Comparison of ENCODE assay signal across 16 cellular contexts in the genomic region with DNA sequence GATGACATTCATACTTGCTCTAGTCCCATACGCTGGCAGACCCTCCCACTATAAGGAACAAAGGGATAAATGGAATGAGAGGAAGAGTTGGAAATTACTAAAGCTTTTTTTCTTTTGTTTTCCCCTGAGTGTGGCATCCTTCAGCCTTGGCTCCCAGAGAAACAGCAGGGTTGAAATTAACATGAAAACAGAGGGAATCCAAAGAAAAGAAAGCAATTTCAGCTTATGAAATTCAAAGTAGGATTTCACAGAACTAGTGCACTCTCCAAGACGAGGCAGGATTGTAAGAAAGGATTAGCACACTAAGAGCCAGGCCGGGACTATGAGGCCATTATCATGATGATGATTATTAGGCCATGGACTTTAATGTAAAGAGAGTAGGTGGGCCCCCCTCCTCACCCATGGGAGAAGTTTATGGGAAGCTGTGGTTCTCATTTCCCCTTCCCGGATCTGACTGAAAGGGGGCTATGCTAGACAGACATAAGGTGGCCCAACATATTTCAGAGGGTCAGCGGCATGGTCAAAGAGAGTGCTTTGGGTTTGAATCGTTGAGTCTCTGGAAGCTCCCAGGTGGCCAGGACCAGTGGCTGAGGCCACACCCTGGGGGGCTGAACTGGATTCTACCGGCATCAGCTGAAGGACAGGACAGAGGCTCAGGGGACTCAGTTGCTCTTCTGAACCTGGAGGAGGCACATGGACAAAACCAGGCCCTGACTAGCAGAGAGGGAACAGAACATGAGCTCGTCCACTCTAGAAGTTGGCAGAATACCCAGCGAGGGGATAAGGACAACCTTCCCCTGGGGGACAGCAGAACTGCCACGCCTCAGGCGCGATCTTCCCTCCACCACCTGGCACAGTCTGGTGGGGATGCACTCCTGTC.
DNase-seq lines count a peak whose midpoint lies in the region; ATAC-seq, FAIRE-seq and TF ChIP-seq lines count a peak whose summit lies in the region.
"Had no signal": no experiment of that assay in that cellular context is flagged by ENCODE, and none has a peak within 500 bp of the region (broad histone marks: within the 10 kb centered on the region; RNA-seq: fewer than 3 reads in every experiment).

No MANE protein-coding gene starts in this region.

- no peak overlapping the region; the same call in 1 of the 2 replicates for H4K8ac ChIP-seq in H1 (ENCODE audit: extremely low read depth, insufficient read depth, low read length)

- TF ChIP-seq CTCF in A673 (conservative IDR thresholded peaks at IDR 0.05; ENCODE audit: low read depth, low read length) (no peak), H1 (IDR thresholded peaks at IDR 0.05; ENCODE audit: control extremely low read depth in 1 of 3, insufficient read depth in 1 of 3, low read depth in 1 of 3, low read length in 3 of 3) (no peak), neural cell (IDR thresholded peaks at IDR 0.05; ENCODE audit: poor library complexity, severe bottlenecking) (no peak), endothelial cell (IDR thresholded peaks at IDR 0.05; ENCODE audit: unreplicated experiment) (no peak), right lobe of liver (IDR thresholded peaks at IDR 0.05) (no peak)

- no peaks in the 10 kb centered on the region for H3K9me2 ChIP-seq in neural cell (ENCODE audit: insufficient read depth, low read length)

- H3K9me3 ChIP-seq in A673 (ENCODE audit: low read depth, low read length, poor library complexity, severe bottlenecking), result no peaks in the 10 kb centered on the region
- H3K9me3 ChIP-seq in HUES48 (ENCODE audit: control insufficient read depth, insufficient read depth, low read length), result 0 out of 2 replicates have a peak, but pooled peaks cover 3% of the 10 kb centered on the region
- 0 out of 4 replicates have a peak, but pooled peaks cover 0 to 2% of the 10 kb centered on the region in 2 experiments for H3K9me3 ChIP-seq in H1 (ENCODE audit: insufficient read depth in 2 of 2, low read depth in 1 of 2, low read length in 1 of 2)
- no peaks in the 10 kb centered on the region for H3K9me3 ChIP-seq in neural cell (ENCODE audit: low read length)
- H3K9me3 ChIP-seq in right lobe of liver, result no peaks in the 10 kb centered on the region
- H3K9me3 ChIP-seq: Caco-2, Peyer's patch had no signal

- no peak overlapping the region for H3K4me3 Mint-ChIP-seq in endothelial cell (ENCODE audit: unreplicated experiment)

- peak overlapping the region; percentile 99 for H4K91ac ChIP-seq in H1 (replicated peaks; ENCODE audit: insufficient read length, low read length)

- H3K36me3 ChIP-seq in A673 (ENCODE audit: insufficient read depth, low read length, poor library complexity, severe bottlenecking), result no peaks in the 10 kb centered on the region
- H3K36me3 ChIP-seq in HUES48 (ENCODE audit: control insufficient read depth, insufficient read depth, low read length), result no peaks in the 10 kb centered on the region
- no peaks in the 10 kb centered on the region for H3K36me3 ChIP-seq in H1 (ENCODE audit: control insufficient read depth in 2 of 4, insufficient read depth in 4 of 4, low read length in 3 of 4)
- H3K36me3 ChIP-seq in neural cell (ENCODE audit: insufficient read depth, low read length), result no peaks in the 10 kb centered on the region
- H3K36me3 ChIP-seq in right lobe of liver, result no peaks in the 10 kb centered on the region
- H3K36me3 ChIP-seq: Peyer's patch had no signal

- peak overlapping the region; percentile 99 for H3K4ac ChIP-seq in H1 (replicated peaks; ENCODE audit: insufficient read length, low read depth, low read length)

- H3K23me2 ChIP-seq in H1 (ENCODE audit: low read depth, low read length), result peaks cover 2% of the 10 kb centered on the region; the same call in 1 of the 2 replicates

- H2AFZ ChIP-seq in H1 (ENCODE audit: low read length) (no peak overlapping the region), neural cell (ENCODE audit: low read depth, low read length) (no peak overlapping the region)

- peak; percentile 78 for FAIRE-seq in H1 (lab: Jason Lieb, UNC)
- FAIRE-seq: A204.1 had no signal

- peak overlapping the region; percentile 24 for H3K56ac ChIP-seq in H1 (replicated peaks; ENCODE audit: insufficient read length, low read depth, low read length)

- peak overlapping the region; percentile 99 for H2AK5ac ChIP-seq in H1 (ENCODE audit: low read depth, low read length)

- H4K5ac ChIP-seq in H1 (ENCODE audit: insufficient read length, low read depth, low read length), result peak overlapping the region; percentile 92

- no peaks in the 10 kb centered on the region for H3K27me3 ChIP-seq in A673 (replicated peaks; ENCODE audit: insufficient read depth, low read depth, low read length, poor library complexity)
- no peaks in the 10 kb centered on the region for H3K27me3 ChIP-seq in HUES48 (ENCODE audit: control insufficient read depth, insufficient read depth, low read length)
- 0 out of 7 replicates have a peak, but pooled peaks cover 0 to 2% (median 0%) of the 10 kb centered on the region in 4 experiments for H3K27me3 ChIP-seq in H1 (replicated peaks in 1 of 4; ENCODE audit: control insufficient read depth in 3 of 4, extremely low read depth in 1 of 4, insufficient read depth in 3 of 4, low read length in 3 of 4)
- no peaks in the 10 kb centered on the region for H3K27me3 ChIP-seq in neural cell (ENCODE audit: insufficient read depth, low read depth, low read length)
- no peaks in the 10 kb centered on the region for H3K27me3 ChIP-seq in right lobe of liver
- H3K27me3 ChIP-seq: Peyer's patch had no signal

- H2BK5ac ChIP-seq in H1 (ENCODE audit: low read depth, low read length), result peak overlapping the region; percentile 98

- H3K27me3 Mint-ChIP-seq in endothelial cell (ENCODE audit: unreplicated experiment), result peaks cover 4% of the 10 kb centered on the region

- no peak overlapping the region for H2BK15ac ChIP-seq in H1 (ENCODE audit: low read length)

- no peaks in the 10 kb centered on the region for H3K36me3 Mint-ChIP-seq in endothelial cell (ENCODE audit: low read depth, unreplicated experiment)

- H2BK12ac ChIP-seq in H1 (ENCODE audit: low read depth, low read length), result peak overlapping the region; percentile 100

- BruUV-seq in A673 (replicated peaks; lab: Mats Ljungman, UMichigan), result no TSS peak

- H2BK120ac ChIP-seq in H1 (replicated peaks; ENCODE audit: low read depth, low read length), result peak overlapping the region; percentile 99

- WGBS in H1 (ENCODE audit: extremely low coverage in 1 of 2, insufficient coverage in 1 of 2, insufficient read length in 1 of 2, insufficient replicate concordance in 2 of 2, low coverage in 1 of 2, low lambda C conversion rate in 2 of 2, missing lambda C conversion rate in 1 of 2), 2 experiments, result 47% methylated on average over 11 of the region's 12 CpGs; no CpG with 5 or more reads in 1 of the 2 experiments
- 89% methylated on average over 5 of the region's 12 CpGs for WGBS in right lobe of liver (ENCODE audit: insufficient coverage, low coverage, low lambda C conversion rate, missing lambda C conversion rate)

- H3K79me2 ChIP-seq in H1 (ENCODE audit: control insufficient read depth in 1 of 2, insufficient read depth in 2 of 2, low read length in 2 of 2) (no peaks in the 10 kb centered on the region), neural cell (replicated peaks; ENCODE audit: insufficient read depth, low read length) (no peaks in the 10 kb centered on the region)

- no peak overlapping the region for H3K4me3 ChIP-seq in A673 (ENCODE audit: low read depth, low read length, poor library complexity, severe bottlenecking)
- no peak overlapping the region for H3K4me3 ChIP-seq in HUES48 (ENCODE audit: low read depth, low read length)
- H3K4me3 ChIP-seq in H1 (ENCODE audit: extremely low read depth in 1 of 4, insufficient read depth in 2 of 4, low read depth in 3 of 4, low read length in 4 of 4), result no peak overlapping the region
- no peak overlapping the region for H3K4me3 ChIP-seq in neural cell (ENCODE audit: low read length)
- no peak overlapping the region for H3K4me3 ChIP-seq in right lobe of liver
- H3K4me3 ChIP-seq: Peyer's patch had no signal

- no peak for TF ChIP-seq EP300 in H1 (IDR thresholded peaks at IDR 0.05; ENCODE audit: borderline replicate concordance in 1 of 2, low read depth in 2 of 2, low read length in 2 of 2)
- TF ChIP-seq EP300 in neural cell (conservative IDR thresholded peaks at IDR 0.05; ENCODE audit: poor library complexity, severe bottlenecking), result no peak

- no peak for ATAC-seq in GM19324 (IDR thresholded peaks at IDR 0.05; ENCODE audit: low FRiP score, unreplicated experiment)
- ATAC-seq in right lobe of liver, result no peak

- H3K14ac ChIP-seq in H1 (ENCODE audit: insufficient read length), result no peak overlapping the region

- peak overlapping the region; percentile 91 for H2BK20ac ChIP-seq in H1 (ENCODE audit: low read length)

- no peaks in the 10 kb centered on the region for H3K4me1 Mint-ChIP-seq in endothelial cell (ENCODE audit: unreplicated experiment)

- intact Hi-C loops in A673 (cut with micrococcal nuclease; ENCODE audit: unreplicated experiment) (no loop called here), right lobe of liver (cut with DNase I) (no loop called here)

- peaks cover 8% of the 10 kb centered on the region for H3K4me1 ChIP-seq in A673 (ENCODE audit: insufficient read depth, low read length, poor library complexity, severe bottlenecking)
- H3K4me1 ChIP-seq in HUES48 (ENCODE audit: control insufficient read depth, insufficient read depth, low read length), result peaks cover 22% of the 10 kb centered on the region
- peaks cover 7 to 15% (median 12%) of the 10 kb centered on the region in 4 experiments for H3K4me1 ChIP-seq in H1 (replicated peaks in 1 of 4; ENCODE audit: control insufficient read depth in 3 of 4, insufficient read depth in 4 of 4, low read length in 3 of 4)
- no peaks in the 10 kb centered on the region for H3K4me1 ChIP-seq in right lobe of liver
- H3K4me1 ChIP-seq: Caco-2, Peyer's patch had no signal

- no peaks in the 10 kb centered on the region for H3K79me1 ChIP-seq in H1 (ENCODE audit: low read depth, low read length)

- H3K18ac ChIP-seq in H1 (ENCODE audit: extremely low read depth, low read length), result peak overlapping the region; percentile 97

- no peak overlapping the region for H3K23ac ChIP-seq in H1 (ENCODE audit: insufficient read length)

- H3K9ac ChIP-seq in HUES48 (ENCODE audit: low read depth, low read length), result peak overlapping the region; percentile 50; the same call in 1 of the 2 replicates
- H3K9ac ChIP-seq in H1 (replicated peaks in 1 of 4; ENCODE audit: extremely low read depth in 1 of 4, low read depth in 3 of 4, low read length in 3 of 4), result no peak overlapping the region
- peak overlapping the region; percentile 6 for H3K9ac ChIP-seq in neural cell (ENCODE audit: low read length)

- H3K4me2 ChIP-seq in H1 (ENCODE audit: insufficient read depth in 1 of 2, low read depth in 2 of 2, low read length in 2 of 2) (peak overlapping the region; percentile 26 to 32; a peak in 2 of 4 replicates), neural cell (ENCODE audit: low read length) (peak overlapping the region; percentile 21)

- DNase-seq in A673 (ENCODE audit: low spot score), result peak; percentile 34
- DNase-seq in H1 (ENCODE audit: low read depth in 1 of 2, low spot score in 2 of 2), result peak in 1 of 2 experiments; percentile 13
- no peak for DNase-seq in endothelial cell (ENCODE audit: low spot score)
- no peak for DNase-seq in KG1 (lab: John Stamatoyannopoulos, UW)
- DNase-seq in right lobe of liver, result no peak
- DNase-seq: Caco-2, DMS53, KBM-7, NCI-H1092 treated with DMSO at 0.1 percent for 48 hours, NCI-H1694 treated with DMSO at 0.1 percent for 48 hours, Peyer's patch, SHP77 had no signal

- no peak overlapping the region for H3K27ac ChIP-seq in A673 (ENCODE audit: low read depth, low read length, poor library complexity, severe bottlenecking)
- peak overlapping the region; percentile 98 for H3K27ac ChIP-seq in HUES48 (ENCODE audit: low read depth, low read length)
- peak overlapping the region; percentile 41; the same call in 1 of the 2 replicates for H3K27ac ChIP-seq in H1 (ENCODE audit: low read depth, low read length)
- H3K27ac ChIP-seq in neural cell (ENCODE audit: low read length), result peak overlapping the region; percentile 39
- H3K27ac ChIP-seq in right lobe of liver, result no peak overlapping the region
- H3K27ac ChIP-seq: Peyer's patch had no signal

- no peaks in the 10 kb centered on the region for H3K9me3 Mint-ChIP-seq in endothelial cell (ENCODE audit: unreplicated experiment)

- peaks cover 10% of the 10 kb centered on the region for H3F3A ChIP-seq in neural cell (ENCODE audit: insufficient read depth, low read length, poor library complexity, severe bottlenecking)

- CTCF ChIA-PET in A673 (lab: Charles Lee), result interaction anchor here (0.6 kb wide), 1 partner anchor 460 kb away, joined by 3 read pairs; no protein-coding TSS in a partner anchor
- CTCF ChIA-PET in H1 (lab: Charles Lee; ENCODE audit: partially characterized antibody), result interaction anchor here (0.6 to 1.9 kb wide), 7 partner anchors 9 to 196 kb away, joined by 3 to 8 read pairs (median 4); no protein-coding TSS in a partner anchor

- POLR2A ChIA-PET in A673 (lab: Charles Lee; ENCODE audit: low non-redundant PET) (no interaction called here), H1 (lab: Charles Lee; ENCODE audit: partially characterized antibody) (interaction anchor here (1.2 to 1.3 kb wide), 2 partner anchors 15 to 245 kb away, joined by 3 to 4 read pairs; no protein-coding TSS in a partner anchor)

- no peak overlapping the region for H3K27ac Mint-ChIP-seq in endothelial cell (ENCODE audit: unreplicated experiment)

- H4K20me1 ChIP-seq in H1 (replicated peaks in 1 of 2; ENCODE audit: control insufficient read depth in 1 of 2, insufficient read depth in 2 of 2, low read length in 2 of 2) (no peaks in the 10 kb centered on the region), neural cell (ENCODE audit: insufficient read depth) (no peaks in the 10 kb centered on the region)

- TF ChIP-seq RAD21 in H1 (IDR thresholded peaks at IDR 0.05 in 1 of 2, conservative IDR thresholded peaks at IDR 0.05 in 1 of 2; ENCODE audit: low read depth in 2 of 2, low read length in 2 of 2) (no peak), neural cell (conservative IDR thresholded peaks at IDR 0.05) (no peak)

- TF ChIP-seq POLR2A in H1 (IDR thresholded peaks at IDR 0.05; ENCODE audit: control extremely low read depth in 1 of 2, low read depth in 2 of 2, low read length in 2 of 2) (no peak), right lobe of liver (IDR thresholded peaks at IDR 0.05) (no peak)

Comparison
In these comparisons a context has a peak if more than half of its experiments do, and no peak if none do; other contexts are left out.
1. H3K27ac ChIP-seq: peak in HUES48 (single experiment), H1 (single experiment) and neural cell (single experiment); none in A673 (single experiment) and right lobe of liver (0 of 3).
2. H3K9ac ChIP-seq: peak in HUES48 (single experiment) and neural cell (single experiment); none in H1 (0 of 4).